ENCODE assay signal across 1 cellular context in genomic region chr3:47871389-47871788, GRCh38.
TF ChIP-seq lines count a peak whose summit lies in the region.

No MANE protein-coding gene starts in this region.

TF ChIP-seq in K562, 482 proteins besides CTCF, POLR2A, EP300 and RAD21 (continued from another document):
- TF ChIP-seq PRDM10 (IDR thresholded peaks at IDR 0.05; ENCODE audit: partially characterized antibody) (no peak), MITF (IDR thresholded peaks at IDR 0.05) (peak; percentile 73; the same call in 1 of the 2 replicates), JUN (IDR thresholded peaks at IDR 0.05; ENCODE audit: borderline replicate concordance, low read depth, low read length) (peak; percentile 30; the same call in 1 of the 2 replicates), JUN (CRISPR knock-in tag; IDR thresholded peaks at IDR 0.05; ENCODE audit: borderline replicate concordance) (no peak), PHF8 (IDR thresholded peaks at IDR 0.05; ENCODE audit: borderline replicate concordance, low read length) (no peak), NKRF (IDR thresholded peaks at IDR 0.05; ENCODE audit: borderline replicate concordance) (peak; percentile 85; the same call in 1 of the 2 replicates), TBP (optimal IDR thresholded peaks at IDR 0.05; ENCODE audit: low read depth, low read length) (no peak), SLC30A9 (CRISPR knock-in tag; IDR thresholded peaks at IDR 0.05) (no peak), KDM1A (IDR thresholded peaks at IDR 0.05) (peak; percentile 34 to 43; a peak in 2 of 4 replicates), ZNF146 (CRISPR knock-in tag; IDR thresholded peaks at IDR 0.05; ENCODE audit: unreplicated experiment) (no peak), EP400 (IDR thresholded peaks at IDR 0.05) (peak; percentile 65; the same call in 1 of the 2 replicates), MGA (IDR thresholded peaks at IDR 0.05) (peak; percentile 75), POLR2H (tag; IDR thresholded peaks at IDR 0.05; ENCODE audit: low read depth) (no peak), STAT5A (IDR thresholded peaks at IDR 0.05; ENCODE audit: borderline replicate concordance, low read length) (no peak; the same call in 1 of the 2 replicates)
